24 cellular contexts compared by ENCODE assay signal in the genomic region with DNA sequence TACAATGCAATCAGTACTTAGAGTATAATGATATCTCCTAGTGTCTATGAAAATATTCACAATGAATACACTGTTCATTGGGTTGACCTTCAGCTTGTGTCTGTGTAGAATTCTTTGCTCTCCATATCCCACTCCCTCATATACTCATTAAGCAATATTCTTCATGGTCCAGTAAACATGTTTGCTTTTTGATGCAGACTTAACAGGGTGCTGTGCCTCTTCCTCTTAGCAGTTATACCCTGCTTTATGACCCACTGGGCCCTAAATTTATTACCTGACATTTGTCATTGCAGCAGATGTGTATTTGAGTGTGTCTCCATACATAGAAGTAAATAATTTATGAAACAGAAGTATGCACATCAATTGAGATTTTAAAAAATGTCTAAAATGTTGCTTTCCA.
"Had no signal": no experiment of that assay in that cellular context is flagged by ENCODE, and none has a peak within 500 bp of the region (broad histone marks: within the 10 kb centered on the region; RNA-seq: fewer than 3 reads in every experiment).

No MANE protein-coding gene starts in this region.

- H3K27ac Mint-ChIP-seq: activated CD4-positive, alpha-beta T cell treated with anti-CD3 and anti-CD28 coated beads for 36 hours; activated CD8-positive, alpha-beta T cell treated with anti-CD3 and anti-CD28 coated beads for 36 hours; activated naive CD8-positive, alpha-beta T cell; activated T-cell treated with anti-CD3 and anti-CD28 coated beads, Interleukin-2, amount 50 U/mL, for 72 hours; naive thymus-derived CD8-positive, alpha-beta T cell; stimulated activated naive B cell treated with anti-CD40 and anti-IgM and Interleukin-4, amounts not matched to agents 10 μg/mL and 1 μg/mL and 100 μg/mL, for 72 hours had no signal

- H3K4me1 ChIP-seq: body of pancreas, gastrocnemius medialis, heart right ventricle, left lung, thyroid gland, uterus had no signal

- H3K9me3 ChIP-seq: body of pancreas, gastrocnemius medialis, heart right ventricle, neutrophil, thyroid gland, uterus had no signal

- H3K27me3 Mint-ChIP-seq: activated CD4-positive, alpha-beta T cell treated with anti-CD3 and anti-CD28 coated beads for 36 hours; activated CD8-positive, alpha-beta T cell treated with anti-CD3 and anti-CD28 coated beads for 36 hours; activated naive CD8-positive, alpha-beta T cell; naive thymus-derived CD8-positive, alpha-beta T cell; stimulated activated naive B cell treated with anti-CD40 and anti-IgM and Interleukin-4, amounts not matched to agents 10 μg/mL and 1 μg/mL and 100 μg/mL, for 72 hours had no signal

- DNase-seq: activated CD4-positive, alpha-beta T cell treated with anti-CD3 and anti-CD28 coated beads for 36 hours; activated CD8-positive, alpha-beta memory T cell treated with anti-CD3 and anti-CD28 coated beads, Interleukin-2, amount 50 U/mL, for 4 hours; activated CD8-positive, alpha-beta T cell treated with anti-CD3 and anti-CD28 coated beads for 36 hours; activated gamma-delta T cell; activated T-cell treated with anti-CD3 and anti-CD28 coated beads, Interleukin-2, amount 50 U/mL, for 72 hours; amniotic stem cell; body of pancreas; caudate nucleus; erythroblast; gastrocnemius medialis; heart right ventricle; left lung; naive thymus-derived CD8-positive, alpha-beta T cell; stimulated activated CD4-positive, alpha-beta T cell treated with anti-CD3 and anti-CD28 coated beads, Interleukin-15, amount 100 ng/mL, for 24 hours; stimulated activated CD4-positive, alpha-beta T cell treated with anti-CD3 and anti-CD28 coated beads, Interleukin-4, amount 100 ng/mL, for 1 hour; stimulated activated naive B cell treated with anti-CD40 and anti-IgM and Interleukin-4, amounts not matched to agents 10 μg/mL and 1 μg/mL and 100 μg/mL, for 72 hours; thyroid gland; uterus; WERI-Rb-1 had no signal

- ATAC-seq: activated CD4-positive, alpha-beta T cell treated with anti-CD3 and anti-CD28 coated beads for 36 hours; activated CD8-positive, alpha-beta T cell treated with anti-CD3 and anti-CD28 coated beads for 36 hours; activated T-cell treated with anti-CD3 and anti-CD28 coated beads, Interleukin-2, amount 50 U/mL, for 72 hours; body of pancreas; gastrocnemius medialis; heart right ventricle; left lung; naive thymus-derived CD8-positive, alpha-beta T cell; stimulated activated naive B cell treated with anti-CD40 and anti-IgM and Interleukin-4, amounts not matched to agents 10 μg/mL and 1 μg/mL and 100 μg/mL, for 72 hours had no signal

- H3K4me3 ChIP-seq: body of pancreas, gastrocnemius medialis, heart right ventricle, left lung, skin epidermis, thyroid gland, uterus had no signal

- FAIRE-seq: colon, islet of Langerhans had no signal

- H3K4me1 Mint-ChIP-seq: activated CD4-positive, alpha-beta T cell treated with anti-CD3 and anti-CD28 coated beads for 36 hours; naive thymus-derived CD8-positive, alpha-beta T cell; stimulated activated naive B cell treated with anti-CD40 and anti-IgM and Interleukin-4, amounts not matched to agents 10 μg/mL and 1 μg/mL and 100 μg/mL, for 72 hours had no signal

- H3K27ac ChIP-seq: body of pancreas, gastrocnemius medialis, heart right ventricle, left lung, neutrophil, skin epidermis, thyroid gland, uterus, WERI-Rb-1 had no signal

- H3K4me3 Mint-ChIP-seq: activated CD4-positive, alpha-beta T cell treated with anti-CD3 and anti-CD28 coated beads for 36 hours; activated CD8-positive, alpha-beta T cell treated with anti-CD3 and anti-CD28 coated beads for 36 hours; activated naive CD8-positive, alpha-beta T cell; activated T-cell treated with anti-CD3 and anti-CD28 coated beads, Interleukin-2, amount 50 U/mL, for 72 hours; naive thymus-derived CD8-positive, alpha-beta T cell; stimulated activated naive B cell treated with anti-CD40 and anti-IgM and Interleukin-4, amounts not matched to agents 10 μg/mL and 1 μg/mL and 100 μg/mL, for 72 hours had no signal

- H3K27me3 ChIP-seq: body of pancreas, gastrocnemius medialis, heart right ventricle, left lung, neutrophil, thyroid gland, uterus had no signal

- H3K36me3 ChIP-seq: gastrocnemius medialis, heart right ventricle, left lung, neutrophil, thyroid gland, uterus, WERI-Rb-1 had no signal

- H3K36me3 Mint-ChIP-seq: activated naive CD8-positive, alpha-beta T cell; stimulated activated naive B cell treated with anti-CD40 and anti-IgM and Interleukin-4, amounts not matched to agents 10 μg/mL and 1 μg/mL and 100 μg/mL, for 72 hours had no signal
